ENCODE assay signal across 8 cellular contexts in genomic region chr2:218405365-218406208, GRCh38. TPM values are rescaled to one million over a fixed set of nuclear protein-coding genes. Genes with fewer than 3 reads are reported as not detected.
DNase-seq lines count a peak whose midpoint lies in the region; ATAC-seq and TF ChIP-seq lines count a peak whose summit lies in the region.

No MANE protein-coding gene starts in this region.

- peak overlapping the region; percentile 62 to 97 (median 93) for H3K27ac Mint-ChIP-seq in naive B cell

- no peak for TF ChIP-seq CTCF in coronary artery (IDR thresholded peaks at IDR 0.05)

- H3K36me3 ChIP-seq in BLaER1, result peaks cover 32% of the 10 kb centered on the region
- peaks cover 39% of the 10 kb centered on the region for H3K36me3 ChIP-seq in NT2/D1 (ENCODE audit: insufficient read depth, insufficient read length, low read length)

- peak overlapping the region; percentile 76 for H3K9ac ChIP-seq in BLaER1
- peak overlapping the region; percentile 72 for H3K9ac ChIP-seq in NT2/D1 (ENCODE audit: insufficient read length, low read depth)

- H3K27me3 ChIP-seq in BLaER1 (no peaks in the 10 kb centered on the region), NT2/D1 (ENCODE audit: insufficient read depth, insufficient read length) (no peaks in the 10 kb centered on the region)

- peaks cover 73% of the 10 kb centered on the region for H3K4me1 ChIP-seq in BLaER1
- H3K4me1 ChIP-seq in NT2/D1 (ENCODE audit: insufficient read depth, insufficient read length), result peaks cover 23% of the 10 kb centered on the region

- H3K27ac ChIP-seq in BLaER1 (peak overlapping the region; percentile 88), coronary artery (peak overlapping the region; percentile 79 to 95)

- H3K4me3 Mint-ChIP-seq in naive B cell, result peak overlapping the region; percentile 86 to 92 (median 87)

- peaks cover 28% of the 10 kb centered on the region for H4K20me1 ChIP-seq in BLaER1

- H3K4me3 ChIP-seq in BLaER1, result peak overlapping the region; percentile 65
- H3K4me3 ChIP-seq in NT2/D1 (ENCODE audit: insufficient read length, low read depth), result peak overlapping the region; percentile 48
- peak overlapping the region; percentile 67 for H3K4me3 ChIP-seq in coronary artery

- no peaks in the 10 kb centered on the region for H3K27me3 Mint-ChIP-seq in naive B cell

- H3K4me1 Mint-ChIP-seq in naive B cell, result peaks cover 44 to 66% (median 58%) of the 10 kb centered on the region in 3 donors

- DNase-seq in NT2/D1 (ENCODE audit: low read depth, low spot score) (no peak), coronary artery (ENCODE audit: low spot score) (peak; percentile 87), naive B cell (no peak), RKO (ENCODE audit: low spot score) (no peak), cerebellar nuclear complex (lab: John Stamatoyannopoulos, UW) (no peak), islet precursor cell (no peak)

- no peaks in the 10 kb centered on the region for H3K36me3 Mint-ChIP-seq in naive B cell

- H3K9me3 ChIP-seq in BLaER1 (no peaks in the 10 kb centered on the region), NT2/D1 (ENCODE audit: insufficient read depth, low read length) (no peaks in the 10 kb centered on the region)

- ATAC-seq in GM21576 (IDR thresholded peaks at IDR 0.05; ENCODE audit: unreplicated experiment), result peak; percentile 7
- peak; percentile 9 to 28 for ATAC-seq in naive B cell (ENCODE audit: low read depth in 2 of 2)

- H3K9me3 Mint-ChIP-seq in naive B cell, result no peaks in the 10 kb centered on the region

- peak overlapping the region; percentile 98 for H3K4me2 ChIP-seq in BLaER1

RNA-seq across cellular contexts. Expression of gene CTDSP1, which starts 5.9 kb away (rescaled TPM):
- 10 to 100 TPM in 5 of 6 donors, 1 to 10 TPM in 1; 10.0 to 13.8 (median 11.9) TPM for polyA plus RNA-seq in naive B cell (ENCODE audit: low read depth in 6 of 6)

RNA-seq across cellular contexts. Expression of gene VIL1, which starts 13.3 kb away (rescaled TPM):
- under 1 TPM; 0.06 to 0.43 (median 0.23) TPM for polyA plus RNA-seq in naive B cell (ENCODE audit: low read depth in 6 of 6)

RNA-seq across cellular contexts. Expression of gene SLC11A1, which starts 23.5 kb away (rescaled TPM):
- polyA plus RNA-seq in naive B cell (ENCODE audit: low read depth in 6 of 6), result 1 to 10 TPM in 4 of 6 donors, under 1 TPM in 2; 0.82 to 2.4 (median 1.1) TPM

RNA-seq across cellular contexts. Expression of gene CATIP, which starts 48.9 kb away (rescaled TPM):
- polyA plus RNA-seq in naive B cell (ENCODE audit: low read depth in 6 of 6), result under 1 TPM in 1 of 6 donors, not detected in 5; 0.23 TPM
